In genomic region chr2:81872043-81872442, GRCh38 we compare ENCODE assay signal across 14 cellular contexts.
DNase-seq lines count a peak whose midpoint lies in the region; ATAC-seq and TF ChIP-seq lines count a peak whose summit lies in the region.
"Had no signal": no experiment of that assay in that cellular context is flagged by ENCODE, and none has a peak within 500 bp of the region (broad histone marks: within the 10 kb centered on the region; RNA-seq: fewer than 3 reads in every experiment).

No MANE protein-coding gene starts in this region.

- RAD21 ChIA-PET in HCT116 (lab: Charles Lee; ENCODE audit: low non-redundant PET in 1 of 2, low total read pairs in 2 of 2, uncharacterized antibody in 2 of 2, unreplicated experiment in 2 of 2), result no interaction called here

- TF ChIP-seq RAD21 in HCT116 (IDR thresholded peaks at IDR 0.05; ENCODE audit: low read depth), result no peak

- TF ChIP-seq POLR2A in HCT116 (IDR thresholded peaks at IDR 0.05; ENCODE audit: borderline replicate concordance, extremely low read depth, insufficient read depth, insufficient read length), result no peak

- peak overlapping the region; percentile 46 for H2AFZ ChIP-seq in HCT116 (ENCODE audit: low read depth, low read length, poor library complexity, severe bottlenecking)
- no peak overlapping the region for H2AFZ ChIP-seq in PC-3 (ENCODE audit: low read length)

- H3K79me2 ChIP-seq in HCT116 (ENCODE audit: insufficient read depth, low read length) (no peaks in the 10 kb centered on the region), PC-3 (ENCODE audit: low read length) (no peaks in the 10 kb centered on the region)

- H3K4me2 ChIP-seq in HCT116 (ENCODE audit: low read length) (no peak overlapping the region), PC-3 (ENCODE audit: low read length) (no peak overlapping the region)
- H3K4me2 ChIP-seq: BLaER1 had no signal

- H3K27me3 ChIP-seq in HCT116 (ENCODE audit: insufficient read depth, low read length), result no peaks in the 10 kb centered on the region
- no peaks in the 10 kb centered on the region for H3K27me3 ChIP-seq in PC-3 (ENCODE audit: low read length)
- H3K27me3 ChIP-seq: BLaER1 had no signal

- H3K9ac ChIP-seq in HCT116 (ENCODE audit: low read length), result no peak overlapping the region
- no peak overlapping the region for H3K9ac ChIP-seq in PC-3 (ENCODE audit: low read length)
- H3K9ac ChIP-seq: BLaER1 had no signal

- ATAC-seq in HCT116, result no peak
- ATAC-seq in PC-3, result no peak
- ATAC-seq in GM19023 (IDR thresholded peaks at IDR 0.05; ENCODE audit: unreplicated experiment), result no peak
- ATAC-seq: GM12878 had no signal

- no peaks in the 10 kb centered on the region for H3F3A ChIP-seq in PC-3 (ENCODE audit: low read length, unreplicated experiment)

- no peak for DNase-seq in HCT116 (ENCODE audit: low read depth, low spot score)
- peak; percentile 22 for DNase-seq in PC-3
- peak; percentile 5 for DNase-seq in kidney glomerular epithelial cell (lab: John Stamatoyannopoulos, UW)
- peak; percentile 61 for DNase-seq in retinal pigment epithelial cell (ENCODE audit: low read depth)
- no peak for DNase-seq in NCI-H2107 treated with DMSO at 0.1 percent for 48 hours (lab: John Stamatoyannopoulos, UW; ENCODE audit: unreplicated experiment)
- DNase-seq in epidermal melanocyte (ENCODE audit: insufficient read length, low spot score), result no peak
- DNase-seq: Caco-2; CD8-positive, alpha-beta memory T cell; GOT3; H9; IMR-90 had no signal

- POLR2A ChIA-PET in HCT116 (lab: Charles Lee) (no interaction called here), PC-3 (lab: Charles Lee; ENCODE audit: unreplicated experiment) (no interaction called here)

- no peaks in the 10 kb centered on the region for H4K20me1 ChIP-seq in HCT116 (ENCODE audit: insufficient read depth)
- no peaks in the 10 kb centered on the region for H4K20me1 ChIP-seq in PC-3 (ENCODE audit: low read length)
- H4K20me1 ChIP-seq: BLaER1 had no signal

- H3K4me1 ChIP-seq in HCT116 (ENCODE audit: control insufficient read depth in 1 of 2, insufficient read depth in 2 of 2, low read length in 2 of 2) (peaks cover 0 to 8% of the 10 kb centered on the region in 2 experiments; a peak in 2 of 4 replicates), PC-3 (ENCODE audit: insufficient read depth, low read length) (no peaks in the 10 kb centered on the region)
- H3K4me1 ChIP-seq: BLaER1, Caco-2 had no signal

- H3K9me3 ChIP-seq in HCT116 (ENCODE audit: control insufficient read depth in 1 of 2, insufficient read depth in 1 of 2, low read depth in 1 of 2, low read length in 2 of 2) (no peaks in the 10 kb centered on the region), PC-3 (ENCODE audit: low read length) (no peaks in the 10 kb centered on the region)
- H3K9me3 ChIP-seq: BLaER1, Caco-2 had no signal

- no peak overlapping the region for H3K27ac ChIP-seq in HCT116 (ENCODE audit: low read depth, low read length)
- H3K27ac ChIP-seq in PC-3 (ENCODE audit: low read length), result no peak overlapping the region
- H3K27ac ChIP-seq: BLaER1 had no signal

- H3K9me2 ChIP-seq in HCT116 (ENCODE audit: insufficient read depth), result no peaks in the 10 kb centered on the region
- no peaks in the 10 kb centered on the region for H3K9me2 ChIP-seq in PC-3 (replicated peaks; ENCODE audit: low read length)

- no peaks in the 10 kb centered on the region for H3K36me3 ChIP-seq in HCT116 (ENCODE audit: control insufficient read depth in 1 of 2, insufficient read depth in 2 of 2, low read length in 2 of 2)
- H3K36me3 ChIP-seq in PC-3 (ENCODE audit: low read depth, low read length), result no peaks in the 10 kb centered on the region
- H3K36me3 ChIP-seq: BLaER1 had no signal

- CTCF ChIA-PET in HCT116 (lab: Charles Lee) (no interaction called here), PC-3 (lab: Charles Lee) (no interaction called here)

- intact Hi-C loops in HCT116 (cut with micrococcal nuclease) (no loop called here), PC-3 (cut with micrococcal nuclease) (no loop called here)

- TF ChIP-seq CTCF in HCT116 (IDR thresholded peaks at IDR 0.05 in 2 of 3, conservative IDR thresholded peaks at IDR 0.05 in 1 of 3; ENCODE audit: borderline replicate concordance in 1 of 3, insufficient read depth in 1 of 3, low read depth in 2 of 3, low read length in 2 of 3) (no peak), PC-3 (conservative IDR thresholded peaks at IDR 0.05; ENCODE audit: low read depth, low read length) (no peak), retinal pigment epithelial cell (conservative IDR thresholded peaks at IDR 0.05; ENCODE audit: low read depth, low read length) (no peak)

- H3K4me3 ChIP-seq in HCT116 (replicated peaks in 1 of 2; ENCODE audit: low read depth in 1 of 2, low read length in 2 of 2) (no peak overlapping the region), PC-3 (ENCODE audit: low read length) (no peak overlapping the region), retinal pigment epithelial cell (ENCODE audit: low read length) (no peak overlapping the region)
- H3K4me3 ChIP-seq: BLaER1, GM12878 had no signal

- BruUV-seq in HCT116 (replicated peaks; lab: Mats Ljungman, UMichigan) (no TSS peak), PC-3 (replicated peaks; lab: Mats Ljungman, UMichigan) (no TSS peak)

TF ChIP-seq in HCT116, 20 proteins besides CTCF, POLR2A, EP300 and RAD21:
- TF ChIP-seq ELF1 (IDR thresholded peaks at IDR 0.05; ENCODE audit: borderline replicate concordance, low read depth) (no peak), TCF7L2 (IDR thresholded peaks at IDR 0.05; ENCODE audit: borderline replicate concordance, extremely low read depth, insufficient read depth, insufficient read length) (no peak), JUND (IDR thresholded peaks at IDR 0.05) (no peak), EZH2 (IDR thresholded peaks at IDR 0.05) (no peak), MAX (IDR thresholded peaks at IDR 0.05) (no peak)

Comparison
In these comparisons a context has a peak if more than half of its experiments do, and no peak if none do; other contexts are left out.
1. DNase-seq: peak in PC-3 (single experiment), kidney glomerular epithelial cell (single experiment) and retinal pigment epithelial cell (single experiment); none in HCT116 (single experiment), NCI-H2107 treated with DMSO at 0.1 percent for 48 hours (single experiment) and epidermal melanocyte (single experiment).